2 cellular contexts compared by ENCODE assay signal in genomic region chr10:47349941-47350371, GRCh38.
TF ChIP-seq lines count a peak whose summit lies in the region.

No MANE protein-coding gene starts in this region.

TF ChIP-seq in GM23338, 12 proteins besides CTCF, POLR2A, EP300 and RAD21:
- TF ChIP-seq REST (IDR thresholded peaks at IDR 0.05; ENCODE audit: unreplicated experiment) = no peak
- no peak for TF ChIP-seq ZNF462 (CRISPR knock-in tag; IDR thresholded peaks at IDR 0.05)
- TF ChIP-seq CREB1 (CRISPR knock-in tag; IDR thresholded peaks at IDR 0.05; ENCODE audit: low read depth) = no peak
- TF ChIP-seq JUNB (IDR thresholded peaks at IDR 0.05; ENCODE audit: unreplicated experiment) = no peak
- no peak for TF ChIP-seq POLR2AphosphoS5 (IDR thresholded peaks at IDR 0.05; ENCODE audit: low read depth)

TF ChIP-seq in H1, 55 proteins besides CTCF, POLR2A, EP300 and RAD21:
- TF ChIP-seq SRF (IDR thresholded peaks at IDR 0.05; ENCODE audit: low read depth, low read length) = no peak
- TF ChIP-seq CHD1 (IDR thresholded peaks at IDR 0.05; ENCODE audit: low read depth, low read length) = no peak
- no peak for TF ChIP-seq POU5F1 (IDR thresholded peaks at IDR 0.05; ENCODE audit: low read depth, low read length)
- TF ChIP-seq E2F6 (IDR thresholded peaks at IDR 0.05) = no peak
- TF ChIP-seq CBX8 (IDR thresholded peaks at IDR 0.05; ENCODE audit: borderline replicate concordance, low read depth, low read length) = no peak
- no peak for TF ChIP-seq USF2 (IDR thresholded peaks at IDR 0.05; ENCODE audit: low read length)
- TF ChIP-seq ATF2 (IDR thresholded peaks at IDR 0.05; ENCODE audit: low read length) = no peak
- no peak for TF ChIP-seq RFX5 (IDR thresholded peaks at IDR 0.05; ENCODE audit: borderline replicate concordance, low read depth, low read length)
- no peak for TF ChIP-seq TAF1 (IDR thresholded peaks at IDR 0.05; ENCODE audit: low read depth, low read length)
- no peak for TF ChIP-seq TAF7 (optimal IDR thresholded peaks at IDR 0.05; ENCODE audit: borderline replicate concordance, low read depth, low read length)
TF ChIP-seq in H1: peak in this region for 0.
